In genomic region chr6:70411948-70412796, GRCh38 we compare ENCODE assay signal across 7 cellular contexts. TPM values are rescaled to one million over a fixed set of nuclear protein-coding genes. Genes with fewer than 3 reads are reported as not detected.
DNase-seq lines count a peak whose midpoint lies in the region; ATAC-seq and TF ChIP-seq lines count a peak whose summit lies in the region.

No MANE protein-coding gene starts in this region.

- CTCF ChIA-PET in activated CD4-positive, alpha-beta memory T cell treated with anti-CD3 and anti-CD28 coated beads for 36 hours (lab: Charles Lee) = interaction anchor here (0.5 to 1.7 kb wide), 6 partner anchors 40 to 876 kb away, joined by 3 to 9 read pairs (median 4); no protein-coding TSS in a partner anchor

- H3K36me3 ChIP-seq in iPS DF 6.9 (ENCODE audit: control insufficient read depth, insufficient read depth, low read length) (no peaks in the 10 kb centered on the region), spleen (no peaks in the 10 kb centered on the region)

- peaks cover 30% of the 10 kb centered on the region for H3K4me1 Mint-ChIP-seq in HFFc6 (ENCODE audit: low read depth)
- peaks cover 17% of the 10 kb centered on the region for H3K4me1 Mint-ChIP-seq in activated CD4-positive, alpha-beta memory T cell treated with anti-CD3 and anti-CD28 coated beads for 36 hours (ENCODE audit: low read depth)

- POLR2A ChIA-PET in activated CD4-positive, alpha-beta memory T cell treated with anti-CD3 and anti-CD28 coated beads for 36 hours (lab: Charles Lee) = interaction anchor here (2.2 kb wide), 1 partner anchor 255 kb away, joined by 9 read pairs; the partner anchor contains the start of gene SMAP1

- no CpG with 5 or more reads among the region's 14 CpGs for WGBS in iPS DF 6.9 (ENCODE audit: insufficient coverage, insufficient read length)
- WGBS in spleen, 5 donors = 90 to 93% (median 92%) methylated on average over 14 of the region's 14 CpGs

- H3K9me3 Mint-ChIP-seq in HFFc6 = no peaks in the 10 kb centered on the region
- no peaks in the 10 kb centered on the region for H3K9me3 Mint-ChIP-seq in activated CD4-positive, alpha-beta memory T cell treated with anti-CD3 and anti-CD28 coated beads for 36 hours

- no peaks in the 10 kb centered on the region for H3K9me3 ChIP-seq in iPS DF 6.9 (ENCODE audit: control insufficient read depth, insufficient read depth, low read length)
- no peaks in the 10 kb centered on the region for H3K9me3 ChIP-seq in spleen

- intact Hi-C loops in activated CD4-positive, alpha-beta memory T cell treated with anti-CD3 and anti-CD28 coated beads for 36 hours (cut with micrococcal nuclease) = loop anchor here (2.0 to 5.0 kb wide), 3 partner anchors 43 to 875 kb away; partner anchors contain the start of gene OGFRL1
- intact Hi-C loops in spleen (cut with DNase I; ENCODE audit: low total_unique reads) = no loop called here

- H3K27me3 Mint-ChIP-seq in HFFc6 (ENCODE audit: insufficient read depth) = peaks cover 6% of the 10 kb centered on the region
- no peaks in the 10 kb centered on the region for H3K27me3 Mint-ChIP-seq in activated CD4-positive, alpha-beta memory T cell treated with anti-CD3 and anti-CD28 coated beads for 36 hours

- H3K27ac Mint-ChIP-seq in HFFc6 = peak overlapping the region; percentile 90
- H3K27ac Mint-ChIP-seq in activated CD4-positive, alpha-beta memory T cell treated with anti-CD3 and anti-CD28 coated beads for 36 hours = peak overlapping the region; percentile 75

- H3K27ac ChIP-seq in iPS DF 6.9 (ENCODE audit: low read length) (no peak overlapping the region), spleen (peak overlapping the region in 7 of 8 donors; percentile 82 to 91 (median 86))

- H3K4me3 ChIP-seq in iPS DF 6.9 (ENCODE audit: low read length) = peak overlapping the region; percentile 95; the same call in 1 of the 2 replicates
- peak overlapping the region; percentile 83 to 95 (median 92) for H3K4me3 ChIP-seq in spleen

- H3K27me3 ChIP-seq in iPS DF 6.9 (ENCODE audit: control insufficient read depth, insufficient read depth, low read length) = no peaks in the 10 kb centered on the region
- H3K27me3 ChIP-seq in spleen (replicated peaks in 1 of 7) = no peaks in the 10 kb centered on the region

- no peak for DNase-seq in HFFc6
- DNase-seq in activated CD4-positive, alpha-beta memory T cell treated with anti-CD3 and anti-CD28 coated beads for 36 hours = no peak
- no peak for DNase-seq in iPS DF 6.9 (ENCODE audit: low read depth, low spot score)
- no peak for DNase-seq in spleen
- no peak for DNase-seq in iPS-NIHi11 (ENCODE audit: low spot score)
- no peak for DNase-seq in NCI-H1436 treated with DMSO at 0.1 percent for 48 hours (lab: John Stamatoyannopoulos, UW)

- no peaks in the 10 kb centered on the region for H3K36me3 Mint-ChIP-seq in HFFc6 (ENCODE audit: low read depth)
- peaks cover 1% of the 10 kb centered on the region for H3K36me3 Mint-ChIP-seq in activated CD4-positive, alpha-beta memory T cell treated with anti-CD3 and anti-CD28 coated beads for 36 hours

- no peak for TF ChIP-seq POLR2A in spleen (IDR thresholded peaks at IDR 0.05)

- H3K4me1 ChIP-seq in iPS DF 6.9 (ENCODE audit: control insufficient read depth, insufficient read depth, low read length) (no peaks in the 10 kb centered on the region), spleen (peaks cover 10 to 36% (median 19%) of the 10 kb centered on the region in 6 donors)

- TF ChIP-seq CTCF in HFFc6 (IDR thresholded peaks at IDR 0.05) (no peak), spleen (IDR thresholded peaks at IDR 0.05 in 8 of 11, conservative IDR thresholded peaks at IDR 0.05 in 3 of 11) (no peak)

- no peak for ATAC-seq in GM18519 (IDR thresholded peaks at IDR 0.05; ENCODE audit: low FRiP score, unreplicated experiment)

- H3K4me3 Mint-ChIP-seq in HFFc6 = peak overlapping the region; percentile 96
- peak overlapping the region; percentile 88 for H3K4me3 Mint-ChIP-seq in activated CD4-positive, alpha-beta memory T cell treated with anti-CD3 and anti-CD28 coated beads for 36 hours

RNA-seq across cellular contexts. Expression of gene FAM135A, which starts 1.1 kb away (rescaled TPM):
- total RNA-seq in HFFc6 (2021; fragmentation: NEBNext Ultra II Directional; extraction: Animal tissue kit (Norgen Biotek cat#: 25700)) = 1 to 10 TPM; 2.2 to 4.0 (median 3.9) TPM
- 1 to 10 TPM; 9.0 to 9.2 TPM for total RNA-seq in activated CD4-positive, alpha-beta memory T cell treated with anti-CD3 and anti-CD28 coated beads for 36 hours
- 10 to 100 TPM; 14.8 to 33.0 (median 19.4) TPM for total RNA-seq in spleen
- 10 to 100 TPM in 1 of 3 donors, 1 to 10 TPM in 2; 7.6 to 10.2 (median 7.7) TPM for polyA plus RNA-seq in spleen
